Comparison of ENCODE assay signal across 8 cellular contexts in genomic region chr10:17232276-17232987, GRCh38. TPM values are rescaled to one million over a fixed set of nuclear protein-coding genes. Genes with fewer than 3 reads are reported as not detected.
DNase-seq lines count a peak whose midpoint lies in the region; ATAC-seq and TF ChIP-seq lines count a peak whose summit lies in the region.

No MANE protein-coding gene starts in this region.

- H3K4me3 ChIP-seq in SJSA1, result peak overlapping the region; percentile 89
- H3K4me3 ChIP-seq in fibroblast of pulmonary artery (replicated peaks; ENCODE audit: low read depth, low read length), result peak overlapping the region; percentile 98
- no peak overlapping the region for H3K4me3 ChIP-seq in testis
- peak overlapping the region in 1 of 2 donors; percentile 85 for H3K4me3 ChIP-seq in neuronal stem cell (ENCODE audit: low read length in 2 of 2)

- H3K9me3 ChIP-seq in SJSA1 (replicated peaks) (0 out of 2 replicates have a peak, but pooled peaks cover 3% of the 10 kb centered on the region), testis (no peaks in the 10 kb centered on the region), neuronal stem cell (replicated peaks in 1 of 2; ENCODE audit: control insufficient read depth in 2 of 2, insufficient read depth in 1 of 2, low read depth in 1 of 2, low read length in 2 of 2) (no peaks in the 10 kb centered on the region)

- H3K4me2 ChIP-seq in neuronal stem cell (ENCODE audit: insufficient read depth, low read length, poor library complexity, severe bottlenecking), result no peak overlapping the region

- no peak overlapping the region for H3K9ac ChIP-seq in neuronal stem cell (ENCODE audit: low read depth, low read length, poor library complexity)

- H3K79me1 ChIP-seq in neuronal stem cell (ENCODE audit: low read depth, low read length), result peaks cover 5% of the 10 kb centered on the region

- H3K36me3 ChIP-seq in SJSA1 (peaks cover 83% of the 10 kb centered on the region), testis (ENCODE audit: low read depth, missing control alignments) (no peaks in the 10 kb centered on the region), neuronal stem cell (replicated peaks in 1 of 2; ENCODE audit: control insufficient read depth in 2 of 2, insufficient read depth in 2 of 2, low read length in 2 of 2) (peaks cover 28 to 80% of the 10 kb centered on the region in 2 donors)

- TF ChIP-seq CTCF in fibroblast of pulmonary artery (IDR thresholded peaks at IDR 0.05; ENCODE audit: low read length, missing control alignments) (no peak), testis (IDR thresholded peaks at IDR 0.05) (no peak)

- H3K4ac ChIP-seq in neuronal stem cell (ENCODE audit: low read length), result no peak overlapping the region

- H3K4me1 Mint-ChIP-seq in activated T-cell treated with anti-CD3 and anti-CD28 coated beads, Interleukin-2, amount 50 U/mL, for 24 hours (ENCODE audit: low read depth), result peaks cover 75% of the 10 kb centered on the region

- H2AK5ac ChIP-seq in neuronal stem cell (ENCODE audit: low read depth, low read length), result no peak overlapping the region

- no peak overlapping the region for H2BK120ac ChIP-seq in neuronal stem cell (ENCODE audit: low read depth, low read length)

- H2BK15ac ChIP-seq in neuronal stem cell (ENCODE audit: low read length), result no peak overlapping the region

- H3K36me3 Mint-ChIP-seq in activated T-cell treated with anti-CD3 and anti-CD28 coated beads, Interleukin-2, amount 50 U/mL, for 24 hours (ENCODE audit: low read depth), result peaks cover 82% of the 10 kb centered on the region

- H2AFZ ChIP-seq in neuronal stem cell (ENCODE audit: low read length), result no peak overlapping the region

- H3K27ac ChIP-seq in SJSA1 (peak overlapping the region; percentile 70), testis (peak overlapping the region; percentile 34 to 100), neuronal stem cell (replicated peaks; ENCODE audit: low read length) (no peak overlapping the region)

- H3K4me3 Mint-ChIP-seq in activated T-cell treated with anti-CD3 and anti-CD28 coated beads, Interleukin-2, amount 50 U/mL, for 24 hours, result peak overlapping the region; percentile 85

- no peak for ATAC-seq in GM21447 (IDR thresholded peaks at IDR 0.05; ENCODE audit: unreplicated experiment)
- no peak for ATAC-seq in HG02678 (IDR thresholded peaks at IDR 0.05; ENCODE audit: unreplicated experiment)

- H3K27me3 ChIP-seq in SJSA1 (replicated peaks), result no peaks in the 10 kb centered on the region
- H3K27me3 ChIP-seq in testis, result no peaks in the 10 kb centered on the region
- no peaks in the 10 kb centered on the region for H3K27me3 ChIP-seq in neuronal stem cell (ENCODE audit: control insufficient read depth in 3 of 3, insufficient read depth in 3 of 3, low read depth in 1 of 3, low read length in 3 of 3)

- H4K91ac ChIP-seq in neuronal stem cell (ENCODE audit: low read depth, low read length, poor library complexity), result no peak overlapping the region

- no peak overlapping the region for H3K14ac ChIP-seq in neuronal stem cell (ENCODE audit: low read length)

- intact Hi-C loops in testis (cut with DNase I; ENCODE audit: low total_unique reads), result no loop called here

- H3K23ac ChIP-seq in neuronal stem cell (ENCODE audit: low read depth, low read length, poor library complexity), result no peak overlapping the region

- no peaks in the 10 kb centered on the region for H3K9me3 Mint-ChIP-seq in activated T-cell treated with anti-CD3 and anti-CD28 coated beads, Interleukin-2, amount 50 U/mL, for 24 hours

- H3K27ac Mint-ChIP-seq in activated T-cell treated with anti-CD3 and anti-CD28 coated beads, Interleukin-2, amount 50 U/mL, for 24 hours, result peak overlapping the region; percentile 83

- no peak for TF ChIP-seq POLR2A in testis (IDR thresholded peaks at IDR 0.05)

- no peak overlapping the region for H2BK5ac ChIP-seq in neuronal stem cell (ENCODE audit: low read length)

- no peak overlapping the region for H3K18ac ChIP-seq in neuronal stem cell (ENCODE audit: low read length)

- H2BK12ac ChIP-seq in neuronal stem cell (ENCODE audit: low read length), result no peak overlapping the region

- no peak overlapping the region for H4K8ac ChIP-seq in neuronal stem cell (ENCODE audit: low read depth, low read length)

- H3K27me3 Mint-ChIP-seq in activated T-cell treated with anti-CD3 and anti-CD28 coated beads, Interleukin-2, amount 50 U/mL, for 24 hours, result no peaks in the 10 kb centered on the region

- no peak for DNase-seq in activated T-cell treated with anti-CD3 and anti-CD28 coated beads, Interleukin-2, amount 50 U/mL, for 24 hours
- no peak for DNase-seq in activated T-cell treated with anti-CD3 and anti-CD28 coated beads, Interleukin-2, amount 50 U/mL, for 48 hours
- DNase-seq in SJSA1 (ENCODE audit: low read depth in 1 of 2, low spot score in 2 of 2), result peak in 1 of 2 experiments; percentile 28
- DNase-seq in fibroblast of pulmonary artery (ENCODE audit: low read depth), result peak; percentile 42
- no peak for DNase-seq in testis
- DNase-seq in neuronal stem cell (ENCODE audit: low spot score), result no peak

- 29 to 30% methylated on average over 3 of the region's 3 CpGs for WGBS in testis, 2 donors
- WGBS in neuronal stem cell (ENCODE audit: extremely low coverage in 2 of 2, insufficient read length in 2 of 2, insufficient replicate concordance in 1 of 2), 2 donors, result no CpG with 5 or more reads among the region's 3 CpGs

- H3K4me1 ChIP-seq in SJSA1 (replicated peaks) (peaks cover 49% of the 10 kb centered on the region), testis (peaks cover 40% of the 10 kb centered on the region), neuronal stem cell (ENCODE audit: control insufficient read depth in 2 of 2, insufficient read depth in 1 of 2, low read depth in 1 of 2, low read length in 2 of 2) (peaks cover 3 to 25% of the 10 kb centered on the region in 2 donors)

RNA-seq across cellular contexts. Expression of gene VIM, which starts 4.4 kb away (rescaled TPM):
- 7,646 and 7,733 TPM in 2 replicates for total RNA-seq in SJSA1 (2014; rRNA removed; shearing (Covaris generic))
- total RNA-seq in testis, result 1,000 to 10,000 TPM in 1 of 2 donors, 100 to 1,000 TPM in 1; 758 to 1,483 TPM
- 938 TPM for polyA plus RNA-seq in testis (ENCODE audit: insufficient read depth, low read depth, low replicate concordance)
- polyA plus RNA-seq in neuronal stem cell (2013, experiment 1 of 2), result 689 TPM
- 669 TPM for polyA plus RNA-seq in neuronal stem cell (2013, experiment 2 of 2)

RNA-seq across cellular contexts. Expression of gene TRDMT1, which starts 31.0 kb away (rescaled TPM):
- total RNA-seq in SJSA1 (2014; rRNA removed; shearing (Covaris generic)), result 10.4 and 11.4 TPM in 2 replicates
- 10 to 100 TPM in 1 of 2 donors, 1 to 10 TPM in 1; 9.7 to 12.1 TPM for total RNA-seq in testis
- 6.9 TPM for polyA plus RNA-seq in testis (ENCODE audit: insufficient read depth, low read depth, low replicate concordance)
- 14.4 TPM for polyA plus RNA-seq in neuronal stem cell (2013, experiment 1 of 2)
- 14.9 TPM for polyA plus RNA-seq in neuronal stem cell (2013, experiment 2 of 2)

Comparison
In these comparisons a context has a peak if more than half of its experiments do, and no peak if none do; other contexts are left out.
1. H3K4me3 ChIP-seq: peak in SJSA1 (single experiment) and fibroblast of pulmonary artery (single experiment); none in testis (0 of 2).